ENCODE assay signal across 8 cellular contexts in the genomic region with DNA sequence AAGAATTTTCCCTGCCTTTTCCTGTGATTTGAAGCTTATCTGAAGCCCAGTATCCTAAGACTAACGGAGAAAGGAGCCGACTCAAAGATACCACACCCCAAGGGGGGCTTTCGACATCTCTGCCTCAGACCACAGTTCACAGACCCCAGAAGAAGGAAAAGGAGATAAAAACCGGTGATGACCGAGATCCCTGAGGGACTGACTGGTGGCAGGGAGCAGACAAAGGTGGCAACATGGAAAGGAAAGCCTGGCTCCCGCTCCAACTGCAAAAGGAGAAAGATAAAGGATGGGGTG. TPM values are rescaled to one million over a fixed set of nuclear protein-coding genes. Genes with fewer than 3 reads are reported as not detected.
A peak's percentile ranks its signal among the peaks of the same experiment; 100 is the strongest.
DNase-seq lines count a peak whose midpoint lies in the region; ATAC-seq, FAIRE-seq and TF ChIP-seq lines count a peak whose summit lies in the region.

No MANE protein-coding gene starts in this region.

- peak overlapping the region; percentile 91 for H3K9ac ChIP-seq in astrocyte (ENCODE audit: low read length)

- H3K27me3 ChIP-seq in astrocyte (ENCODE audit: insufficient read depth, low read length) = no peaks in the 10 kb centered on the region
- H3K27me3 ChIP-seq in thymus (ENCODE audit: control insufficient read depth, insufficient read depth) = no peaks in the 10 kb centered on the region

- H3K4me3 Mint-ChIP-seq in activated CD8-positive, alpha-beta memory T cell treated with anti-CD3 and anti-CD28 coated beads, Interleukin-2, amount 10 ng/mL, durations not matched to agents 7 days and 5 days = peak overlapping the region; percentile 99
- H3K4me3 Mint-ChIP-seq in astrocyte (ENCODE audit: unreplicated experiment) = peak overlapping the region; percentile 99

- no peaks in the 10 kb centered on the region for H3K27me3 Mint-ChIP-seq in activated CD8-positive, alpha-beta memory T cell treated with anti-CD3 and anti-CD28 coated beads, Interleukin-2, amount 10 ng/mL, durations not matched to agents 7 days and 5 days
- H3K27me3 Mint-ChIP-seq in astrocyte (ENCODE audit: low read depth, unreplicated experiment) = peaks cover 10% of the 10 kb centered on the region

- H2AFZ ChIP-seq in astrocyte (ENCODE audit: low read depth, low read length) = peak overlapping the region; percentile 98

- intact Hi-C loops in left colon (cut with DNase I, micrococcal nuclease) = loop anchor here in 1 of 2 donors (5.0 kb wide), 1 partner anchor 51 kb away; no protein-coding TSS in a partner anchor

- H3K27ac ChIP-seq in astrocyte (ENCODE audit: low read depth, low read length) (peak overlapping the region; percentile 87), thymus (ENCODE audit: low read depth) (peak overlapping the region; percentile 93)

- ATAC-seq in activated CD8-positive, alpha-beta memory T cell treated with anti-CD3 and anti-CD28 coated beads, Interleukin-2, amount 10 ng/mL, durations not matched to agents 7 days and 5 days = no peak
- ATAC-seq in left colon (peak; percentile 24), left lobe of liver (no peak)

- DNase-seq in activated CD8-positive, alpha-beta memory T cell treated with anti-CD3 and anti-CD28 coated beads, Interleukin-2, amount 10 ng/mL, durations not matched to agents 7 days and 5 days = no peak
- DNase-seq in activated CD8-positive, alpha-beta memory T cell treated with anti-CD3 and anti-CD28 coated beads for 24 hours = no peak
- DNase-seq in astrocyte (ENCODE audit: low read depth) (no peak), left colon (no peak), NCI-H1417 treated with DMSO at 0.1 percent for 48 hours (lab: John Stamatoyannopoulos, UW) (no peak), left lobe of liver (ENCODE audit: low spot score) (no peak), NCI-H2107 treated with DMSO at 0.1 percent for 48 hours (lab: John Stamatoyannopoulos, UW; ENCODE audit: unreplicated experiment) (no peak)

- H3K4me2 ChIP-seq in astrocyte (ENCODE audit: low read length) = peak overlapping the region; percentile 90

- H3K79me2 ChIP-seq in astrocyte (ENCODE audit: insufficient read depth, low read length) = peaks cover 56% of the 10 kb centered on the region

- H3K27ac Mint-ChIP-seq in activated CD8-positive, alpha-beta memory T cell treated with anti-CD3 and anti-CD28 coated beads, Interleukin-2, amount 10 ng/mL, durations not matched to agents 7 days and 5 days = peak overlapping the region; percentile 93
- H3K27ac Mint-ChIP-seq in astrocyte (ENCODE audit: unreplicated experiment) = peak overlapping the region; percentile 92

- TF ChIP-seq CTCF in astrocyte (IDR thresholded peaks at IDR 0.05; ENCODE audit: insufficient read depth, low read depth, low read length) = no peak

- peaks cover 37% of the 10 kb centered on the region for H4K20me1 ChIP-seq in astrocyte (ENCODE audit: insufficient read depth, low read length)

- FAIRE-seq in astrocyte (lab: Jason Lieb, UNC) = no peak

- H3K36me3 Mint-ChIP-seq in activated CD8-positive, alpha-beta memory T cell treated with anti-CD3 and anti-CD28 coated beads, Interleukin-2, amount 10 ng/mL, durations not matched to agents 7 days and 5 days = peaks cover 12% of the 10 kb centered on the region
- peaks cover 5% of the 10 kb centered on the region for H3K36me3 Mint-ChIP-seq in astrocyte (ENCODE audit: low read depth, unreplicated experiment)

- H3K9me3 ChIP-seq in astrocyte (ENCODE audit: insufficient read depth, low read depth, low read length) (no peaks in the 10 kb centered on the region), thymus (ENCODE audit: control insufficient read depth) (no peaks in the 10 kb centered on the region)

- H3K36me3 ChIP-seq in astrocyte (ENCODE audit: insufficient read depth, low read length) (no peaks in the 10 kb centered on the region), thymus (ENCODE audit: control insufficient read depth, insufficient read depth) (no peaks in the 10 kb centered on the region)

- WGBS in thymus = under 1% methylated on average over 6 of the region's 6 CpGs

- no peaks in the 10 kb centered on the region for H3K9me3 Mint-ChIP-seq in activated CD8-positive, alpha-beta memory T cell treated with anti-CD3 and anti-CD28 coated beads, Interleukin-2, amount 10 ng/mL, durations not matched to agents 7 days and 5 days (ENCODE audit: low read depth)
- H3K9me3 Mint-ChIP-seq in astrocyte (ENCODE audit: unreplicated experiment) = no peaks in the 10 kb centered on the region

- peaks cover 43% of the 10 kb centered on the region for H3K4me1 Mint-ChIP-seq in activated CD8-positive, alpha-beta memory T cell treated with anti-CD3 and anti-CD28 coated beads, Interleukin-2, amount 10 ng/mL, durations not matched to agents 7 days and 5 days
- peaks cover 14% of the 10 kb centered on the region for H3K4me1 Mint-ChIP-seq in astrocyte (ENCODE audit: low read depth, unreplicated experiment)

- H3K4me3 ChIP-seq in astrocyte (ENCODE audit: insufficient read depth, low read depth, low read length) (peak overlapping the region; percentile 86), thymus (ENCODE audit: low read length) (peak overlapping the region; percentile 96)

- H3K4me1 ChIP-seq in astrocyte (ENCODE audit: insufficient read depth, low read length) (peaks cover 11% of the 10 kb centered on the region), thymus (ENCODE audit: control insufficient read depth, insufficient read depth, low read length) (peaks cover 19% of the 10 kb centered on the region)

- CTCF ChIA-PET in activated CD8-positive, alpha-beta memory T cell treated with anti-CD3 and anti-CD28 coated beads, Interleukin-2, amount 10 ng/mL, durations not matched to agents 7 days and 5 days (lab: Charles Lee) = interaction anchor here (0.9 to 3.7 kb wide), 3 partner anchors 33 to 52 kb away, joined by 3 to 27 read pairs (median 6); partner anchors contain the start of gene SRSF3

RNA-seq across cellular contexts. Expression of gene STK38, which starts 0.7 kb away (rescaled TPM):
- 10 to 100 TPM; 47.7 to 54.7 TPM for total RNA-seq in activated CD8-positive, alpha-beta memory T cell treated with anti-CD3 and anti-CD28 coated beads, Interleukin-2, amount 10 ng/mL, durations not matched to agents 7 days and 5 days
- total RNA-seq in astrocyte (53.9 and 54.1 TPM in 2 replicates), left colon (10 to 100 TPM; 66.0 to 76.6 TPM), left lobe of liver (13.5 TPM)
- polyA plus RNA-seq in thymus = 50.0 TPM

RNA-seq across cellular contexts. Expression of gene SRSF3, which starts 47.6 kb away (rescaled TPM):
- total RNA-seq in activated CD8-positive, alpha-beta memory T cell treated with anti-CD3 and anti-CD28 coated beads, Interleukin-2, amount 10 ng/mL, durations not matched to agents 7 days and 5 days = 100 to 1,000 TPM; 416 to 514 TPM
- total RNA-seq in astrocyte (237 and 260 TPM in 2 replicates), left colon (100 to 1,000 TPM; 178 to 242 TPM), left lobe of liver (58.7 TPM)
- 299 TPM for polyA plus RNA-seq in thymus
